In the genomic region with DNA sequence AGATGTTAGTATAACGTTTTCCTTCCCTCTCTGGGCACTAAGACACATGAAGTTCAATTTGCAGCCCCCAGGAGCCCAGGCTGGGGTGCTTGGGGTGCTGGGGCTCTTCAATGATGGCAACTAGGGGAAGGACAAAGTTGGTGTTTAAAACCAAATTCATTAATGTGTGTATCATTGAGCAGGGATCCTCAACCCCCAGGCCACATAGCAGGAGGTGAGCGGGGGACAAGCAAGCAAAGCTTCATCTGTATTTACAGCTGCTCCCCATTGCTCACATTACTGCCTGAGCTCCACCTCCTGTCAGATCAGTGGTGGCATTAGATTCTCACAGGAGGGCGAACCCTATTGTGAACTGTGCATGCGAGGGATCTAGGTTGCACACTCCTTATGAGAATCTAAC, we compare ENCODE assay signal across 3 cellular contexts. TPM values are rescaled to one million over a fixed set of nuclear protein-coding genes. Genes with fewer than 3 reads are reported as not detected.
"Had no signal": no experiment of that assay in that cellular context is flagged by ENCODE, and none has a peak within 500 bp of the region (broad histone marks: within the 10 kb centered on the region; RNA-seq: fewer than 3 reads in every experiment).

No MANE protein-coding gene starts in this region.

RNA-seq across cellular contexts. Expression of a gene that starts 56.4 kb away (rescaled TPM):
- total RNA-seq: naive thymus-derived CD4-positive, alpha-beta T cell; natural killer cell; pulmonary artery endothelial cell had no signal
